Comparison of ENCODE assay signal across 10 cellular contexts in the genomic region with DNA sequence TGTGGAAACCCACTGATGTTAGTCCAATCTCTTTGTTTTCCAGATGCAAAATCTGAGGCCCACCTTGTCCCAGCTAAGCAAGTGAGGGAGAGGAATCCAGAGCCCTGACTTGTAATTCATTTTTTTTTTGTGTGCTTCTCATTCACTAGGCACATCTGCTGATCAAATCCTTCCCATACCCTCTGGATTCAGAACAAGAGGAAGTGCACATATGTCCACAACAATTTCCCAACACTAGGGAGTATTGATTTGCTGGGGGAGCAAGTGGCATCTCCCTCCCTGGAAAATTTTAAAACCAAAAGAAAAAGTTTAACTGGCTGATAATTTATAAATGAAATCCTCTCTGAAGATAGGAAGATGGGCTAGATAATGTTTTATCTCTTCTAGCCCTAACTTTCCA.
DNase-seq lines count a peak whose midpoint lies in the region; ATAC-seq, FAIRE-seq and TF ChIP-seq lines count a peak whose summit lies in the region.
"Had no signal": no experiment of that assay in that cellular context is flagged by ENCODE, and none has a peak within 500 bp of the region (broad histone marks: within the 10 kb centered on the region; RNA-seq: fewer than 3 reads in every experiment).

No MANE protein-coding gene starts in this region.

- H2AK5ac ChIP-seq in mesendoderm (ENCODE audit: low read length): no peak overlapping the region

- no peaks in the 10 kb centered on the region for H3K79me1 ChIP-seq in mesendoderm (ENCODE audit: low read length)

- no peaks in the 10 kb centered on the region for H4K20me1 ChIP-seq in astrocyte (ENCODE audit: insufficient read depth, low read length)

- H3K9me3 ChIP-seq in astrocyte (ENCODE audit: insufficient read depth, low read depth, low read length): no peaks in the 10 kb centered on the region

- H3K36me3 Mint-ChIP-seq in astrocyte (ENCODE audit: low read depth, unreplicated experiment): no peaks in the 10 kb centered on the region

- H3K4me1 ChIP-seq in astrocyte (ENCODE audit: insufficient read depth, low read length) (peaks cover 5% of the 10 kb centered on the region), mesendoderm (ENCODE audit: control insufficient read depth, low read depth, low read length) (peaks cover 3% of the 10 kb centered on the region)

- H3K9me3 Mint-ChIP-seq in astrocyte (ENCODE audit: unreplicated experiment): peaks cover 4% of the 10 kb centered on the region
- H3K9me3 Mint-ChIP-seq: endodermal cell had no signal

- H2AFZ ChIP-seq in astrocyte (ENCODE audit: low read depth, low read length): no peak overlapping the region

- peaks cover 22% of the 10 kb centered on the region for H3K4me1 Mint-ChIP-seq in astrocyte (ENCODE audit: low read depth, unreplicated experiment)

- H4K5ac ChIP-seq in mesendoderm (ENCODE audit: low read length): no peak overlapping the region

- H2BK15ac ChIP-seq in mesendoderm (replicated peaks; ENCODE audit: low read depth): peak overlapping the region; percentile 27

- H2BK120ac ChIP-seq in mesendoderm (ENCODE audit: low read depth, low read length): no peak overlapping the region

- no peak overlapping the region for H3K27ac Mint-ChIP-seq in astrocyte (ENCODE audit: unreplicated experiment)
- H3K27ac Mint-ChIP-seq: endodermal cell, nephron progenitor cell had no signal

- no peak overlapping the region for H3K4me3 Mint-ChIP-seq in astrocyte (ENCODE audit: unreplicated experiment)
- H3K4me3 Mint-ChIP-seq: endodermal cell, nephron progenitor cell had no signal

- no peak for TF ChIP-seq CTCF in astrocyte (IDR thresholded peaks at IDR 0.05; ENCODE audit: insufficient read depth, low read depth, low read length)

- no peaks in the 10 kb centered on the region for H3K27me3 Mint-ChIP-seq in astrocyte (ENCODE audit: low read depth, unreplicated experiment)

- no peak for ATAC-seq in GM19452 (IDR thresholded peaks at IDR 0.05; ENCODE audit: unreplicated experiment)

- no peaks in the 10 kb centered on the region for H3K27me3 ChIP-seq in astrocyte (ENCODE audit: insufficient read depth, low read length)
- no peaks in the 10 kb centered on the region for H3K27me3 ChIP-seq in mesendoderm (ENCODE audit: insufficient read depth, low read length, poor library complexity)

- H3K56ac ChIP-seq in mesendoderm (ENCODE audit: low read length): peak overlapping the region; percentile 66

- H4K8ac ChIP-seq in mesendoderm (ENCODE audit: low read depth, low read length): no peak overlapping the region

- H3K4me2 ChIP-seq in astrocyte (ENCODE audit: low read length): no peak overlapping the region
- no peak overlapping the region for H3K4me2 ChIP-seq in mesendoderm (ENCODE audit: low read length)

- peak; percentile 27 for DNase-seq in EL
- peak; percentile 8 for DNase-seq in HuH-7.5 (ENCODE audit: low spot score)
- no peak for DNase-seq in astrocyte (ENCODE audit: low read depth)
- no peak for DNase-seq in mesendoderm
- no peak for DNase-seq in cortex of kidney (lab: John Stamatoyannopoulos, UW)
- no peak for DNase-seq in cerebellum (ENCODE audit: low spot score)
- no peak for DNase-seq in frontal cortex (ENCODE audit: low spot score in 2 of 2)

- no peak overlapping the region for H3K18ac ChIP-seq in mesendoderm (ENCODE audit: low read length)

- no peaks in the 10 kb centered on the region for H3K79me2 ChIP-seq in astrocyte (ENCODE audit: insufficient read depth, low read length)
- H3K79me2 ChIP-seq in mesendoderm (ENCODE audit: control insufficient read depth, insufficient read depth, low read length): no peaks in the 10 kb centered on the region

- H3K36me3 ChIP-seq in astrocyte (ENCODE audit: insufficient read depth, low read length) (no peaks in the 10 kb centered on the region), mesendoderm (ENCODE audit: control insufficient read depth, insufficient read depth, low read length) (no peaks in the 10 kb centered on the region)

- H2BK5ac ChIP-seq in mesendoderm (ENCODE audit: low read length): no peak overlapping the region

- no peak overlapping the region for H3K23ac ChIP-seq in mesendoderm (ENCODE audit: low read length)

- H3K27ac ChIP-seq in astrocyte (ENCODE audit: low read depth, low read length) (peak overlapping the region; percentile 8), mesendoderm (ENCODE audit: low read depth, low read length) (no peak overlapping the region)

- no peak for FAIRE-seq in astrocyte (lab: Jason Lieb, UNC)
- no peak for FAIRE-seq in frontal cortex (lab: Jason Lieb, UNC)

- H3K4me3 ChIP-seq in astrocyte (ENCODE audit: insufficient read depth, low read depth, low read length) (no peak overlapping the region), mesendoderm (ENCODE audit: low read length) (no peak overlapping the region)

- H3K4ac ChIP-seq in mesendoderm (ENCODE audit: low read depth, low read length): peak overlapping the region; percentile 79

- H3K9ac ChIP-seq in astrocyte (ENCODE audit: low read length) (no peak overlapping the region), mesendoderm (ENCODE audit: low read length) (no peak overlapping the region)

Comparison
In these comparisons a context has a peak if more than half of its experiments do, and no peak if none do; other contexts are left out.
1. DNase-seq: peak in EL (single experiment) and HuH-7.5 (single experiment); none in astrocyte (single experiment), mesendoderm (single experiment), cortex of kidney (single experiment), cerebellum (single experiment) and frontal cortex (0 of 2).